Comparison of ENCODE assay signal across 19 cellular contexts in genomic region chr3:69906351-69906966, GRCh38.
A peak's percentile ranks its signal among the peaks of the same experiment; 100 is the strongest.
DNase-seq lines count a peak whose midpoint lies in the region; ATAC-seq and TF ChIP-seq lines count a peak whose summit lies in the region.
"Had no signal": no experiment of that assay in that cellular context is flagged by ENCODE, and none has a peak within 500 bp of the region (broad histone marks: within the 10 kb centered on the region; RNA-seq: fewer than 3 reads in every experiment).

No MANE protein-coding gene starts in this region.

- no peak for TF ChIP-seq RAD21 in SK-N-SH (IDR thresholded peaks at IDR 0.05; ENCODE audit: low read length)

- intact Hi-C loops in left ventricle myocardium inferior (cut with micrococcal nuclease) = no loop called here
- intact Hi-C loops in left ventricle myocardium superior (cut with micrococcal nuclease) = no loop called here

- no peaks in the 10 kb centered on the region for H3F3A ChIP-seq in SK-N-SH (replicated peaks; ENCODE audit: insufficient read depth)

- H3K9me3 ChIP-seq in left ventricle myocardium inferior (replicated peaks) = no peaks in the 10 kb centered on the region
- H3K9me3 ChIP-seq in SK-N-SH = no peaks in the 10 kb centered on the region

- CTCF ChIA-PET in HEK293T (lab: Yijun Ruan, JAX) = no interaction called here
- CTCF ChIA-PET in SK-N-SH (lab: Yijun Ruan, JAX) = interaction anchor here (1.1 kb wide), 1 partner anchor 14 kb away, joined by 3 read pairs; no protein-coding TSS in a partner anchor

- ATAC-seq in left ventricle myocardium superior = no peak
- peak; percentile 57 for ATAC-seq in HG03457 (IDR thresholded peaks at IDR 0.05; ENCODE audit: unreplicated experiment)

- no peak overlapping the region for H3K4me3 ChIP-seq in left ventricle myocardium inferior
- H3K4me3 ChIP-seq in fibroblast of villous mesenchyme (ENCODE audit: low read depth, low read length) = no peak overlapping the region
- no peak overlapping the region for H3K4me3 ChIP-seq in SK-N-SH (ENCODE audit: low read depth in 2 of 2, low read length in 1 of 2)
- H3K4me3 ChIP-seq: GM23248 had no signal

- no peak for TF ChIP-seq EP300 in SK-N-SH (IDR thresholded peaks at IDR 0.05; ENCODE audit: borderline replicate concordance in 1 of 2, low read depth in 1 of 2, low read length in 1 of 2)

- H3K36me3 ChIP-seq in left ventricle myocardium inferior (no peaks in the 10 kb centered on the region), SK-N-SH (replicated peaks in 1 of 2; ENCODE audit: control insufficient read depth in 1 of 2, insufficient read depth in 2 of 2, low read length in 1 of 2) (no peaks in the 10 kb centered on the region)

- no peak overlapping the region for H3K4me2 ChIP-seq in SK-N-SH

- H3K4me1 ChIP-seq in left ventricle myocardium inferior (peaks cover 66% of the 10 kb centered on the region), SK-N-SH (ENCODE audit: control insufficient read depth in 1 of 2, insufficient read depth in 2 of 2, low read depth in 1 of 2, low read length in 1 of 2) (no peaks in the 10 kb centered on the region)

- DNase-seq in left ventricle myocardium inferior (no peak), left ventricle myocardium superior (no peak), fibroblast of villous mesenchyme (ENCODE audit: low read depth) (peak; percentile 21), HEK293T (ENCODE audit: extremely low spot score) (no peak), NOMO-1 treated with DMSO at 0.1 percent for 48 hours (lab: John Stamatoyannopoulos, UW; ENCODE audit: unreplicated experiment) (no peak), SK-N-SH (no peak)
- DNase-seq in activated CD4-positive, alpha-beta T cell treated with anti-CD3 and anti-CD28 coated beads, Interleukin-2, amount 50 U/mL, for 1 hour = no peak
- DNase-seq: 8988T, C1 segment of cervical spinal cord, DMS 273 treated with DMSO at 0.1 percent for 48 hours, GF-D8, GM23248, Karpas-422, MM.1S, NCI-H1092 treated with DMSO at 0.1 percent for 48 hours, NCI-H2081 treated with DMSO at 0.1 percent for 48 hours, RPMI8226, SIG-M5 had no signal

- H3K27me3 ChIP-seq in left ventricle myocardium inferior (ENCODE audit: low read depth) = no peaks in the 10 kb centered on the region
- H3K27me3 ChIP-seq in SK-N-SH (ENCODE audit: insufficient read depth) = no peaks in the 10 kb centered on the region

- H4K20me1 ChIP-seq in SK-N-SH (ENCODE audit: insufficient read depth) = no peaks in the 10 kb centered on the region

- POLR2A ChIA-PET in HEK293T (lab: Yijun Ruan, JAX) (no interaction called here), SK-N-SH (lab: Yijun Ruan, JAX) (interaction anchor here (0.8 kb wide), 1 partner anchor 10 kb away, joined by 4 read pairs; no protein-coding TSS in a partner anchor)

- H2AFZ ChIP-seq in SK-N-SH (ENCODE audit: low read depth) = no peak overlapping the region
- H2AFZ ChIP-seq: GM23248 had no signal

- H3K9me2 ChIP-seq in SK-N-SH = no peaks in the 10 kb centered on the region

- no peak overlapping the region for H3K9ac ChIP-seq in SK-N-SH
- H3K9ac ChIP-seq: GM23248 had no signal

- TF ChIP-seq CTCF in left ventricle myocardium inferior (IDR thresholded peaks at IDR 0.05; ENCODE audit: borderline replicate concordance) (no peak), fibroblast of villous mesenchyme (IDR thresholded peaks at IDR 0.05; ENCODE audit: insufficient read depth, low read depth, low read length) (no peak), SK-N-SH (IDR thresholded peaks at IDR 0.05) (no peak)

- H3K79me2 ChIP-seq in SK-N-SH (ENCODE audit: insufficient read depth) = no peaks in the 10 kb centered on the region

- peak overlapping the region; percentile 17 for H3K27ac ChIP-seq in left ventricle myocardium inferior (replicated peaks)
- no peak overlapping the region for H3K27ac ChIP-seq in SK-N-SH (ENCODE audit: low read depth in 2 of 2, low read length in 1 of 2)
- H3K27ac ChIP-seq: GM23248 had no signal

- 68% methylated on average over 2 of the region's 2 CpGs for WGBS in SK-N-SH (ENCODE audit: low lambda C conversion rate)

TF ChIP-seq in HEK293T, 16 proteins besides CTCF, POLR2A, EP300 and RAD21:
- no peak for TF ChIP-seq BHLHE40 (IDR thresholded peaks at IDR 0.05; ENCODE audit: borderline replicate concordance)
- TF ChIP-seq LEF1 (IDR thresholded peaks at IDR 0.05; ENCODE audit: borderline replicate concordance) = no peak
- no peak for TF ChIP-seq L3MBTL2 (conservative IDR thresholded peaks at IDR 0.05)
- no peak for TF ChIP-seq FOXA1 (IDR thresholded peaks at IDR 0.05)
- no peak for TF ChIP-seq NFRKB (IDR thresholded peaks at IDR 0.05)
- TF ChIP-seq FOXK2 (IDR thresholded peaks at IDR 0.05) = no peak

TF ChIP-seq in SK-N-SH, 30 proteins besides CTCF, POLR2A, EP300 and RAD21:
- TF ChIP-seq MXI1 (IDR thresholded peaks at IDR 0.05; ENCODE audit: low read depth, low read length) = no peak
- no peak for TF ChIP-seq REST (IDR thresholded peaks at IDR 0.05; ENCODE audit: low read depth, low read length)
- no peak for TF ChIP-seq FOXJ3 (CRISPR knock-in tag; IDR thresholded peaks at IDR 0.05)
- no peak for TF ChIP-seq NFIC (IDR thresholded peaks at IDR 0.05; ENCODE audit: borderline replicate concordance)
- TF ChIP-seq SIN3A (IDR thresholded peaks at IDR 0.05; ENCODE audit: borderline replicate concordance, low read depth, low read length) = no peak
- no peak for TF ChIP-seq USF1 (IDR thresholded peaks at IDR 0.05; ENCODE audit: borderline replicate concordance, low read depth)
- TF ChIP-seq EZH2phosphoT487 (IDR thresholded peaks at IDR 0.05; ENCODE audit: borderline replicate concordance, low read depth) = no peak
- no peak for TF ChIP-seq SMC3 (IDR thresholded peaks at IDR 0.05; ENCODE audit: low read depth, low read length)
- TF ChIP-seq GABPA (IDR thresholded peaks at IDR 0.05; ENCODE audit: low read depth) = no peak
- TF ChIP-seq TEAD4 (IDR thresholded peaks at IDR 0.05; ENCODE audit: borderline replicate concordance, insufficient read depth) = no peak
- no peak for TF ChIP-seq PBX3 (IDR thresholded peaks at IDR 0.05)
- no peak for TF ChIP-seq FOXM1 (IDR thresholded peaks at IDR 0.05; ENCODE audit: low read depth)
- TF ChIP-seq POLR2AphosphoS5 (IDR thresholded peaks at IDR 0.05; ENCODE audit: low read depth, low read length) = no peak
